12 cellular contexts compared by ENCODE assay signal in genomic region chr3:32443471-32443870, GRCh38. TPM values are rescaled to one million over a fixed set of nuclear protein-coding genes. Genes with fewer than 3 reads are reported as not detected.
A peak's percentile ranks its signal among the peaks of the same experiment; 100 is the strongest.
DNase-seq lines count a peak whose midpoint lies in the region; ATAC-seq and TF ChIP-seq lines count a peak whose summit lies in the region.
"Had no signal": no experiment of that assay in that cellular context is flagged by ENCODE, and none has a peak within 500 bp of the region (broad histone marks: within the 10 kb centered on the region; RNA-seq: fewer than 3 reads in every experiment).

No MANE protein-coding gene starts in this region.

- H3K27ac ChIP-seq in upper lobe of right lung (no peak overlapping the region), prostate gland (no peak overlapping the region)
- H3K27ac ChIP-seq: left ventricle myocardium inferior had no signal

- no peaks in the 10 kb centered on the region for H3K9me3 Mint-ChIP-seq in activated T-cell treated with anti-CD3 and anti-CD28 coated beads, Interleukin-2, amount 50 U/mL, for 4 hours
- peaks cover 3 to 5% of the 10 kb centered on the region in 2 donors for H3K9me3 Mint-ChIP-seq in activated T-cell treated with anti-CD3 and anti-CD28 coated beads, Interleukin-2, amount 50 U/mL, for 72 hours

- H3K36me3 Mint-ChIP-seq in activated T-cell treated with anti-CD3 and anti-CD28 coated beads, Interleukin-2, amount 50 U/mL, for 4 hours (ENCODE audit: insufficient read depth), result peaks cover 30% of the 10 kb centered on the region
- H3K36me3 Mint-ChIP-seq in activated T-cell treated with anti-CD3 and anti-CD28 coated beads, Interleukin-2, amount 50 U/mL, for 72 hours (ENCODE audit: insufficient read depth in 2 of 2), result peaks cover 22 to 41% of the 10 kb centered on the region in 2 donors

- H3K4me3 Mint-ChIP-seq in activated T-cell treated with anti-CD3 and anti-CD28 coated beads, Interleukin-2, amount 50 U/mL, for 4 hours, result no peak overlapping the region
- peak overlapping the region; percentile 15 to 42 for H3K4me3 Mint-ChIP-seq in activated T-cell treated with anti-CD3 and anti-CD28 coated beads, Interleukin-2, amount 50 U/mL, for 72 hours

- H3K4me1 ChIP-seq in upper lobe of right lung, result peaks cover 5% of the 10 kb centered on the region
- no peaks in the 10 kb centered on the region for H3K4me1 ChIP-seq in prostate gland (replicated peaks)

- TF ChIP-seq CTCF in fibroblast of pulmonary artery (IDR thresholded peaks at IDR 0.05; ENCODE audit: low read length, missing control alignments) (no peak), upper lobe of right lung (IDR thresholded peaks at IDR 0.05) (no peak), prostate gland (IDR thresholded peaks at IDR 0.05) (no peak)

- no peaks in the 10 kb centered on the region for H3K27me3 Mint-ChIP-seq in activated T-cell treated with anti-CD3 and anti-CD28 coated beads, Interleukin-2, amount 50 U/mL, for 4 hours (ENCODE audit: low read depth)
- no peaks in the 10 kb centered on the region for H3K27me3 Mint-ChIP-seq in activated T-cell treated with anti-CD3 and anti-CD28 coated beads, Interleukin-2, amount 50 U/mL, for 72 hours (ENCODE audit: low read depth)

- no peak overlapping the region for H3K4me3 ChIP-seq in fibroblast of pulmonary artery (replicated peaks; ENCODE audit: low read depth, low read length)
- no peak overlapping the region for H3K4me3 ChIP-seq in upper lobe of right lung
- no peak overlapping the region for H3K4me3 ChIP-seq in prostate gland
- H3K4me3 ChIP-seq: left ventricle myocardium inferior had no signal

- no peak for TF ChIP-seq POLR2A in prostate gland (IDR thresholded peaks at IDR 0.05)

- H3K36me3 ChIP-seq in upper lobe of right lung, result no peaks in the 10 kb centered on the region
- no peaks in the 10 kb centered on the region for H3K36me3 ChIP-seq in prostate gland
- H3K36me3 ChIP-seq: left ventricle myocardium inferior had no signal

- peak overlapping the region; percentile 76 for H3K27ac Mint-ChIP-seq in activated T-cell treated with anti-CD3 and anti-CD28 coated beads, Interleukin-2, amount 50 U/mL, for 72 hours

- intact Hi-C loops in upper lobe of right lung (cut with DNase I), result no loop called here
- intact Hi-C loops in prostate gland (cut with DNase I), result no loop called here

- 46% methylated on average over 1 of the region's 1 CpG for WGBS in prostate gland

- H3K27me3 ChIP-seq in upper lobe of right lung (no peaks in the 10 kb centered on the region), prostate gland (replicated peaks; ENCODE audit: insufficient read depth) (no peaks in the 10 kb centered on the region)

- H3K4me1 Mint-ChIP-seq in activated T-cell treated with anti-CD3 and anti-CD28 coated beads, Interleukin-2, amount 50 U/mL, for 4 hours (ENCODE audit: low read depth), result peaks cover 84% of the 10 kb centered on the region
- H3K4me1 Mint-ChIP-seq in activated T-cell treated with anti-CD3 and anti-CD28 coated beads, Interleukin-2, amount 50 U/mL, for 72 hours (ENCODE audit: low read depth), result peaks cover 76% of the 10 kb centered on the region

- H3K9me3 ChIP-seq in upper lobe of right lung, result no peaks in the 10 kb centered on the region
- H3K9me3 ChIP-seq in prostate gland, result no peaks in the 10 kb centered on the region
- H3K9me3 ChIP-seq: left ventricle myocardium inferior had no signal

- ATAC-seq in activated T-cell treated with anti-CD3 and anti-CD28 coated beads, Interleukin-2, amount 50 U/mL, for 4 hours, result peak; percentile 51 to 72
- peak; percentile 48 to 51 for ATAC-seq in activated T-cell treated with anti-CD3 and anti-CD28 coated beads, Interleukin-2, amount 50 U/mL, for 72 hours (replicated peaks in 1 of 2)
- ATAC-seq in upper lobe of right lung (peak; percentile 57), GM19463 (IDR thresholded peaks at IDR 0.05; ENCODE audit: unreplicated experiment) (no peak)

- DNase-seq in activated T-cell treated with anti-CD3 and anti-CD28 coated beads, Interleukin-2, amount 50 U/mL, for 4 hours, result no peak
- DNase-seq in activated T-cell treated with anti-CD3 and anti-CD28 coated beads for 4 hours (no peak), fibroblast of pulmonary artery (ENCODE audit: low read depth) (peak; percentile 86), upper lobe of right lung (no peak), SIG-M5 (lab: John Stamatoyannopoulos, UW) (no peak), prostate gland (ENCODE audit: low spot score) (no peak)
- DNase-seq in activated T-cell treated with anti-CD3 and anti-CD28 coated beads, Interleukin-2, amount 50 U/mL, for 72 hours, result no peak
- DNase-seq: activated effector memory CD4-positive, alpha-beta T cell treated with Interleukin-2 at 50 U/mL for 16 hours; KBM-7; left ventricle myocardium inferior; NCI-H524 had no signal

RNA-seq across cellular contexts. Expression of gene CMTM7, which starts 51.8 kb away (rescaled TPM):
- total RNA-seq in activated T-cell treated with anti-CD3 and anti-CD28 coated beads, Interleukin-2, amount 50 U/mL, for 4 hours, result 10 to 100 TPM; 19.1 to 23.2 (median 21.3) TPM
- total RNA-seq in activated T-cell treated with anti-CD3 and anti-CD28 coated beads, Interleukin-2, amount 50 U/mL, for 72 hours, result 10 to 100 TPM; 61.0 to 72.3 TPM
- total RNA-seq in upper lobe of right lung, result 53.2 TPM
- 10 to 100 TPM; 15.6 to 33.1 TPM for total RNA-seq in prostate gland

RNA-seq across cellular contexts. Expression of gene CMTM6, which starts 59.2 kb away (rescaled TPM):
- 10 to 100 TPM; 44.3 to 60.9 (median 47.9) TPM for total RNA-seq in activated T-cell treated with anti-CD3 and anti-CD28 coated beads, Interleukin-2, amount 50 U/mL, for 4 hours
- total RNA-seq in activated T-cell treated with anti-CD3 and anti-CD28 coated beads, Interleukin-2, amount 50 U/mL, for 72 hours, result 10 to 100 TPM; 56.6 to 69.6 TPM
- total RNA-seq in upper lobe of right lung, result 58.9 TPM
- 100 to 1,000 TPM in 1 of 2 donors, 10 to 100 TPM in 1; 79.8 to 237 TPM for total RNA-seq in prostate gland
